Comparison of ENCODE assay signal across 1 cellular context in genomic region chr20:64035066-64035932, GRCh38.
TF ChIP-seq lines count a peak whose summit lies in the region.

No MANE protein-coding gene starts in this region.

TF ChIP-seq in HepG2, 621 proteins besides CTCF, POLR2A, EP300 and RAD21 (continues in another document):
- TF ChIP-seq ZBTB20 (CRISPR knock-in tag; IDR thresholded peaks at IDR 0.05; ENCODE audit: borderline replicate concordance, low read depth): peak; percentile 20; the same call in 1 of the 2 replicates
- no peak for TF ChIP-seq FOXO4 (CRISPR knock-in tag; conservative IDR thresholded peaks at IDR 0.05)
- TF ChIP-seq SMAD9 (CRISPR knock-in tag; IDR thresholded peaks at IDR 0.05): 0 out of 2 replicates have a peak, but pooled peaks have one; percentile 19
- TF ChIP-seq ZNF407 (CRISPR knock-in tag; IDR thresholded peaks at IDR 0.05; ENCODE audit: not compliant biosample characterization): no peak
- TF ChIP-seq FOXO1 (CRISPR knock-in tag; IDR thresholded peaks at IDR 0.05): no peak
- no peak for TF ChIP-seq ZNF761 (CRISPR knock-in tag; conservative IDR thresholded peaks at IDR 0.05)
- TF ChIP-seq ZEB1 (IDR thresholded peaks at IDR 0.05; ENCODE audit: insufficient replicate concordance, low read depth): no peak
- TF ChIP-seq ARID2 (CRISPR knock-in tag; IDR thresholded peaks at IDR 0.05; ENCODE audit: borderline replicate concordance): no peak
- peak; percentile 26; the same call in 1 of the 2 replicates for TF ChIP-seq ZNF782 (CRISPR knock-in tag; IDR thresholded peaks at IDR 0.05; ENCODE audit: borderline replicate concordance)
- no peak for TF ChIP-seq ZNF841 (CRISPR knock-in tag; IDR thresholded peaks at IDR 0.05; ENCODE audit: borderline replicate concordance)
- no peak for TF ChIP-seq RORA (CRISPR knock-in tag; IDR thresholded peaks at IDR 0.05)
- TF ChIP-seq TFAP4 (IDR thresholded peaks at IDR 0.05; ENCODE audit: borderline replicate concordance, low read depth): peak; percentile 63; the same call in 1 of the 2 replicates
- peak; percentile 5; the same call in 1 of the 2 replicates for TF ChIP-seq ZNF501 (CRISPR knock-in tag; IDR thresholded peaks at IDR 0.05)
- TF ChIP-seq ZNF678 (CRISPR knock-in tag; IDR thresholded peaks at IDR 0.05): 0 out of 2 replicates have a peak, but pooled peaks have one; percentile 76
- TF ChIP-seq RBM39 (IDR thresholded peaks at IDR 0.05; ENCODE audit: low read depth, low read length, poor library complexity, severe bottlenecking): peak; percentile 68
- no peak for TF ChIP-seq CAMTA2 (CRISPR knock-in tag; IDR thresholded peaks at IDR 0.05; ENCODE audit: borderline replicate concordance)
- TF ChIP-seq KMT2A (CRISPR knock-in tag; IDR thresholded peaks at IDR 0.05): no peak
- no peak for TF ChIP-seq ZNF44 (CRISPR knock-in tag; IDR thresholded peaks at IDR 0.05)
- TF ChIP-seq ZNF232 (CRISPR knock-in tag; IDR thresholded peaks at IDR 0.05; ENCODE audit: borderline replicate concordance): peak; percentile 6; the same call in 1 of the 2 replicates
- no peak for TF ChIP-seq TEAD3 (CRISPR knock-in tag; optimal IDR thresholded peaks at IDR 0.05; ENCODE audit: borderline replicate concordance)
- no peak for TF ChIP-seq KLF11 (CRISPR knock-in tag; IDR thresholded peaks at IDR 0.05)
- no peak for TF ChIP-seq MXD3 (CRISPR knock-in tag; IDR thresholded peaks at IDR 0.05)
- no peak for TF ChIP-seq REL (CRISPR knock-in tag; conservative IDR thresholded peaks at IDR 0.05)
- TF ChIP-seq LBX2 (CRISPR knock-in tag; IDR thresholded peaks at IDR 0.05; ENCODE audit: borderline replicate concordance): 0 out of 2 replicates have a peak, but pooled peaks have one; percentile 6
- TF ChIP-seq AGO1 (IDR thresholded peaks at IDR 0.05; ENCODE audit: low read depth, low read length, poor library complexity, severe bottlenecking): no peak
- TF ChIP-seq ATF7 (IDR thresholded peaks at IDR 0.05): no peak
- no peak for TF ChIP-seq ATF7 (CRISPR knock-in tag; IDR thresholded peaks at IDR 0.05)
- TF ChIP-seq EEA1 (CRISPR knock-in tag; IDR thresholded peaks at IDR 0.05; ENCODE audit: borderline replicate concordance): no peak
- no peak for TF ChIP-seq IKZF1 (IDR thresholded peaks at IDR 0.05)
- TF ChIP-seq FOXA1 (IDR thresholded peaks at IDR 0.05): no peak
- TF ChIP-seq FOXA1 (CRISPR knock-in tag; IDR thresholded peaks at IDR 0.05): no peak
- no peak for TF ChIP-seq ZC3H4 (CRISPR knock-in tag; IDR thresholded peaks at IDR 0.05; ENCODE audit: borderline replicate concordance)
- TF ChIP-seq ZNF720 (CRISPR knock-in tag; IDR thresholded peaks at IDR 0.05): 0 out of 2 replicates have a peak, but pooled peaks have one; percentile 10
- no peak for TF ChIP-seq HHEX (CRISPR knock-in tag; IDR thresholded peaks at IDR 0.05)
- peak; percentile 99; the same call in 1 of the 2 replicates for TF ChIP-seq ZSCAN25 (CRISPR knock-in tag; IDR thresholded peaks at IDR 0.05)
- no peak for TF ChIP-seq ZNF510 (CRISPR knock-in tag; IDR thresholded peaks at IDR 0.05; ENCODE audit: low read depth)
- TF ChIP-seq GLMP (CRISPR knock-in tag; IDR thresholded peaks at IDR 0.05; ENCODE audit: borderline replicate concordance): no peak
- no peak for TF ChIP-seq MNT (IDR thresholded peaks at IDR 0.05)
- TF ChIP-seq ZNF883 (CRISPR knock-in tag; IDR thresholded peaks at IDR 0.05; ENCODE audit: not compliant biosample characterization): no peak
- TF ChIP-seq BCL3 (CRISPR knock-in tag; IDR thresholded peaks at IDR 0.05): peak; percentile 15; the same call in 1 of the 2 replicates
- TF ChIP-seq FLYWCH1 (CRISPR knock-in tag; IDR thresholded peaks at IDR 0.05): no peak
- no peak for TF ChIP-seq RBAK (CRISPR knock-in tag; IDR thresholded peaks at IDR 0.05)
- no peak for TF ChIP-seq FOXJ3 (CRISPR knock-in tag; IDR thresholded peaks at IDR 0.05; ENCODE audit: borderline replicate concordance)
- TF ChIP-seq ZMYM4 (CRISPR knock-in tag; IDR thresholded peaks at IDR 0.05): no peak
